Comparison of ENCODE assay signal across 17 cellular contexts in the genomic region with DNA sequence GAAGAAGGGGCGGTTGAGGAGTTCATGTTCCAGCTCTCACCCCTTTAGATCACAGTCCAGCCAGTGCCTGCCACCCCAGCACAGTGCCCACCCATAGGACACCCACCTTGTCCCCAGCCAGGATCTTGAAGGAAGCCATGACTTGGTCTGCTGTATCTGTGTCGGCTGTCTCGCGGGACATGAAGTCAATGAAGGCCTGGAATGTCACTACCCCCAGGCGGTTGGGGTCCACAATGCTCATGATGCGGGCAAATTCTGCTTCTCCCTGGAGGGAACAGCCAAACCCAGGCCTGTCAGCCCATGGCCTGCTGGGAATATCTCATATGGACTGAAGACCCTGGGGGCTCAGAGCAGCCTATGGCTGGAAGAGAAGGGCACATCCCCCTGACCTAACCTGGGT.
A peak's percentile ranks its signal among the peaks of the same experiment; 100 is the strongest.
DNase-seq lines count a peak whose midpoint lies in the region; ATAC-seq, FAIRE-seq and TF ChIP-seq lines count a peak whose summit lies in the region.
"Had no signal": no experiment of that assay in that cellular context is flagged by ENCODE, and none has a peak within 500 bp of the region (broad histone marks: within the 10 kb centered on the region; RNA-seq: fewer than 3 reads in every experiment).

No MANE protein-coding gene starts in this region.

- DNase-seq in HepG2 (ENCODE audit: low spot score) (no peak), right lobe of liver (no peak), chondrocyte (ENCODE audit: low spot score) (no peak), osteoblast (ENCODE audit: insufficient read length, low spot score, missing footprints) (peak; percentile 60), urothelium cell line (ENCODE audit: low spot score) (no peak), activated T-cell treated with anti-CD3 and anti-CD28 coated beads for 4 hours (no peak), G401 (ENCODE audit: low spot score) (no peak)
- DNase-seq: 8988T; CD4-positive, CD25-positive, alpha-beta regulatory T cell; DMS 273 treated with DMSO at 0.1 percent for 48 hours; GM23248 had no signal

- H3K27ac ChIP-seq in HepG2 (ENCODE audit: extremely low read length, insufficient read depth, low read length), result no peak overlapping the region
- no peak overlapping the region for H3K27ac ChIP-seq in right lobe of liver
- H3K27ac ChIP-seq in osteoblast (ENCODE audit: low read depth, low read length), result no peak overlapping the region
- H3K27ac ChIP-seq: BLaER1 treated with 17β-estradiol and CSF1 and Interleukin-3, amounts not matched to agents 10 nM and 100 nM; GM23248 had no signal

- H3K79me2 ChIP-seq in HepG2 (ENCODE audit: insufficient read depth, low read length) (no peaks in the 10 kb centered on the region), osteoblast (ENCODE audit: insufficient read depth, low read length) (peaks cover 65% of the 10 kb centered on the region)

- BruUV-seq in HepG2 (replicated peaks; lab: Mats Ljungman, UMichigan), result no TSS peak

- H4K20me1 ChIP-seq in HepG2 (ENCODE audit: insufficient read depth, low read length) (no peaks in the 10 kb centered on the region), osteoblast (ENCODE audit: insufficient read depth, low read length) (peaks cover 55% of the 10 kb centered on the region)

- CTCF ChIA-PET in HepG2 (lab: Yijun Ruan, JAX; ENCODE audit: low intra/inter-chr PET ratio, low total read pairs), result no interaction called here

- H3K27ac Mint-ChIP-seq in chondrocyte (ENCODE audit: unreplicated experiment), result peak overlapping the region; percentile 77

- POLR2A ChIA-PET in HepG2 (lab: Yijun Ruan, JAX), result no interaction called here

- H3K4me1 Mint-ChIP-seq in chondrocyte (ENCODE audit: low read depth), result peaks cover 20% of the 10 kb centered on the region
- H3K4me1 Mint-ChIP-seq: CD4-positive, CD25-positive, alpha-beta regulatory T cell had no signal

- TF ChIP-seq EP300 in HepG2 (IDR thresholded peaks at IDR 0.05; ENCODE audit: low read depth in 2 of 2, low read length in 2 of 2) (no peak), HepG2 (CRISPR knock-in tag; IDR thresholded peaks at IDR 0.05; ENCODE audit: borderline replicate concordance) (no peak)

- H3K36me3 Mint-ChIP-seq in chondrocyte (ENCODE audit: low read depth), result peaks cover 66% of the 10 kb centered on the region

- no peaks in the 10 kb centered on the region for H3K27me3 Mint-ChIP-seq in chondrocyte (ENCODE audit: low read depth)
- H3K27me3 Mint-ChIP-seq: CD4-positive, CD25-positive, alpha-beta regulatory T cell had no signal

- peaks cover 17% of the 10 kb centered on the region for H3K4me1 ChIP-seq in HepG2 (ENCODE audit: insufficient read depth, low read length)
- H3K4me1 ChIP-seq in right lobe of liver, result peaks cover 0 to 4% (median 0%) of the 10 kb centered on the region in 4 donors
- no peaks in the 10 kb centered on the region for H3K4me1 ChIP-seq in osteoblast (ENCODE audit: insufficient read depth, low read length)
- H3K4me1 ChIP-seq: BLaER1 treated with 17β-estradiol and CSF1 and Interleukin-3, amounts not matched to agents 10 nM and 100 nM had no signal

- H3K4me2 ChIP-seq in HepG2 (ENCODE audit: low read depth, low read length), result no peak overlapping the region
- H3K4me2 ChIP-seq in osteoblast (ENCODE audit: insufficient read depth, low read length), result no peak overlapping the region
- H3K4me2 ChIP-seq: BLaER1 treated with 17β-estradiol and CSF1 and Interleukin-3, amounts not matched to agents 10 nM and 100 nM had no signal

- H3K9me3 ChIP-seq in HepG2 (ENCODE audit: low read length), result no peaks in the 10 kb centered on the region
- no peaks in the 10 kb centered on the region for H3K9me3 ChIP-seq in right lobe of liver
- no peaks in the 10 kb centered on the region for H3K9me3 ChIP-seq in osteoblast (ENCODE audit: low read depth, low read length)

- TF ChIP-seq RAD21 in HepG2 (CRISPR knock-in tag; IDR thresholded peaks at IDR 0.05), result no peak

- no peak for TF ChIP-seq POLR2A in HepG2 (IDR thresholded peaks at IDR 0.05; ENCODE audit: insufficient read depth in 1 of 2, low read depth in 2 of 2, low read length in 2 of 2)
- TF ChIP-seq POLR2A in right lobe of liver (IDR thresholded peaks at IDR 0.05), result no peak

- WGBS in HepG2 (ENCODE audit: low lambda C conversion rate), result 100% methylated on average over 3 of the region's 6 CpGs
- 100% methylated on average over 1 of the region's 6 CpGs for WGBS in right lobe of liver (ENCODE audit: insufficient coverage, low coverage, low lambda C conversion rate, missing lambda C conversion rate)

- H3K4me3 ChIP-seq in HepG2 (replicated peaks in 1 of 3; ENCODE audit: insufficient read depth in 1 of 3, low read depth in 2 of 3, low read length in 3 of 3), result no peak overlapping the region
- no peak overlapping the region for H3K4me3 ChIP-seq in right lobe of liver
- no peak overlapping the region for H3K4me3 ChIP-seq in osteoblast (ENCODE audit: insufficient read depth, low read length)
- H3K4me3 ChIP-seq: BLaER1 treated with 17β-estradiol and CSF1 and Interleukin-3, amounts not matched to agents 10 nM and 100 nM; GM12878; GM23248 had no signal

- in situ Hi-C loops in HepG2 (cut with HindIII; ENCODE audit: extremely low pct_ligation_motif_present, low pct_unique_long_range_greater_than_20kb), result no loop called here
- in situ Hi-C loops in G401 (cut with HindIII; ENCODE audit: low sequenced_read_pairs), result no loop called here

- ATAC-seq in HepG2, result no peak
- no peak for ATAC-seq in right lobe of liver
- ATAC-seq in GM19463 (IDR thresholded peaks at IDR 0.05; ENCODE audit: unreplicated experiment), result no peak
- ATAC-seq: GM12878, HCT116 had no signal

- no peak overlapping the region for H3K9ac ChIP-seq in HepG2 (ENCODE audit: insufficient read depth, low read depth, low read length)
- H3K9ac ChIP-seq: BLaER1 treated with 17β-estradiol and CSF1 and Interleukin-3, amounts not matched to agents 10 nM and 100 nM; GM23248 had no signal

- H3K27me3 ChIP-seq in HepG2 (ENCODE audit: control insufficient read depth in 1 of 2, insufficient read depth in 2 of 2, low read length in 2 of 2) (no peaks in the 10 kb centered on the region), right lobe of liver (no peaks in the 10 kb centered on the region), osteoblast (ENCODE audit: insufficient read depth, low read length) (no peaks in the 10 kb centered on the region)
- H3K27me3 ChIP-seq: BLaER1 treated with 17β-estradiol and CSF1 and Interleukin-3, amounts not matched to agents 10 nM and 100 nM had no signal

- FAIRE-seq in HepG2 (lab: Jason Lieb, UNC) (no peak), urothelium cell line (lab: Jason Lieb, UNC) (peak; percentile 94)
- FAIRE-seq: GM12878, GM18507, H54 had no signal

- H3K4me3 Mint-ChIP-seq in chondrocyte (ENCODE audit: unreplicated experiment), result no peak overlapping the region

- H3K9me3 Mint-ChIP-seq in chondrocyte (ENCODE audit: low read depth), result no peaks in the 10 kb centered on the region

- H3K36me3 ChIP-seq in HepG2 (replicated peaks in 1 of 2; ENCODE audit: control insufficient read depth in 1 of 2, insufficient read depth in 2 of 2, low read length in 2 of 2) (peaks cover 60 to 90% of the 10 kb centered on the region in 2 experiments), right lobe of liver (peaks cover 14 to 83% (median 37%) of the 10 kb centered on the region in 4 donors), osteoblast (ENCODE audit: insufficient read depth, low read length) (peaks cover 98% of the 10 kb centered on the region)

- H2AFZ ChIP-seq in HepG2 (ENCODE audit: low read length) (no peak overlapping the region), osteoblast (ENCODE audit: low read length) (no peak overlapping the region)
- H2AFZ ChIP-seq: GM23248 had no signal

- intact Hi-C loops in HepG2 (cut with micrococcal nuclease; ENCODE audit: unreplicated experiment), result no loop called here
- intact Hi-C loops in right lobe of liver (cut with DNase I), result loop anchor here in 1 of 2 donors (10.0 kb wide), 1 partner anchor 228 kb away; no protein-coding TSS in a partner anchor

- TF ChIP-seq CTCF in HepG2 (CRISPR knock-in tag; IDR thresholded peaks at IDR 0.05) (no peak), right lobe of liver (IDR thresholded peaks at IDR 0.05) (no peak), chondrocyte (IDR thresholded peaks at IDR 0.05) (no peak), osteoblast (IDR thresholded peaks at IDR 0.05; ENCODE audit: extremely low read depth, low read depth, low read length) (no peak)

TF ChIP-seq in HepG2, 621 proteins besides CTCF, POLR2A, EP300 and RAD21:
- TF ChIP-seq RBM22 (optimal IDR thresholded peaks at IDR 0.05; ENCODE audit: low read length) (peak; percentile 74), HNF4A (CRISPR knock-in tag; IDR thresholded peaks at IDR 0.05) (no peak)
TF ChIP-seq in HepG2: peak in this region for 1.
